14 cellular contexts compared by ENCODE assay signal in the genomic region with DNA sequence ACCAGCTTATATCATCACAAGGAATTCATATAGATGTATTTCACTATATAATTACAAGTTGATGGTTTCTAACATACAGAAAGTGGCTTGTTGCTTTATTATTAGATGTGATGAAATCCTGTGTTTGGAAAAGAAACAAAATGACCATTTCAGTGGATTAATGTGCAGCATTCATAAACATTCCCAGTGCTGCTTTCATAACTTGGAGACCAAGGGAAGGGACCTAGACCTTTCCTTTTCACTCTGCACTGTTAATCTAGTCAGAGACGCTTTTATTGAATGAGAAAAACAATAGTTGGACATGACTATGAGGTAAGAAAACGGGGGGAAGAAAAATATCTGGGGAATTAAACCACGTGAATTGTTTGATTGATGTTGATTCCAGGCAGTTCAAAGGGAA.
DNase-seq lines count a peak whose midpoint lies in the region; ATAC-seq and TF ChIP-seq lines count a peak whose summit lies in the region.
"Had no signal": no experiment of that assay in that cellular context is flagged by ENCODE, and none has a peak within 500 bp of the region (broad histone marks: within the 10 kb centered on the region; RNA-seq: fewer than 3 reads in every experiment).

No MANE protein-coding gene starts in this region.

- H3K4me1 ChIP-seq in BLaER1 treated with 17β-estradiol and CSF1 and Interleukin-3, amounts not matched to agents 10 nM and 100 nM = peaks cover 0 to 88% (median 11%) of the 10 kb centered on the region in 10 experiments; a peak in 14 of 20 replicates

- no peak overlapping the region for H3K4me3 ChIP-seq in BLaER1 treated with 17β-estradiol and CSF1 and Interleukin-3, amounts not matched to agents 10 nM and 100 nM
- H3K4me3 ChIP-seq in SK-N-MC = 0 out of 2 replicates have a peak overlapping the region, but pooled peaks have one; percentile 19
- H3K4me3 ChIP-seq: GM23248 had no signal

- ATAC-seq in GM18907 (IDR thresholded peaks at IDR 0.05; ENCODE audit: unreplicated experiment) = no peak
- no peak for ATAC-seq in HG03342 (IDR thresholded peaks at IDR 0.05; ENCODE audit: unreplicated experiment)
- ATAC-seq: HCT116 had no signal

- H3K4me3 Mint-ChIP-seq in nephron = no peak overlapping the region
- H3K4me3 Mint-ChIP-seq: CD4-positive, CD25-positive, alpha-beta regulatory T cell had no signal

- no peaks in the 10 kb centered on the region for H4K20me1 ChIP-seq in BLaER1 treated with 17β-estradiol and CSF1 and Interleukin-3, amounts not matched to agents 10 nM and 100 nM

- H3K4me2 ChIP-seq in BLaER1 treated with 17β-estradiol and CSF1 and Interleukin-3, amounts not matched to agents 10 nM and 100 nM = peak overlapping the region in 7 of 11 experiments; percentile 7 to 70 (median 49); a peak in 14 of 22 replicates

- no peaks in the 10 kb centered on the region for H3K9me3 ChIP-seq in BLaER1 treated with 17β-estradiol and CSF1 and Interleukin-3, amounts not matched to agents 10 nM and 100 nM (replicated peaks in 1 of 11)
- H3K9me3 ChIP-seq in SK-N-MC (ENCODE audit: low read depth, low read length) = no peaks in the 10 kb centered on the region

- H3K27ac Mint-ChIP-seq in nephron = peak overlapping the region; percentile 2 to 53 (median 12)
- H3K27ac Mint-ChIP-seq: CD4-positive, CD25-positive, alpha-beta regulatory T cell had no signal

- H3K27ac ChIP-seq in BLaER1 treated with 17β-estradiol and CSF1 and Interleukin-3, amounts not matched to agents 10 nM and 100 nM = peak overlapping the region in 5 of 11 experiments; percentile 41 to 90 (median 80); a peak in 9 of 22 replicates
- peak overlapping the region; percentile 65 for H3K27ac ChIP-seq in SK-N-MC
- H3K27ac ChIP-seq: 22Rv1, GM23248 had no signal

- TF ChIP-seq CTCF in nephron (IDR thresholded peaks at IDR 0.05; ENCODE audit: unreplicated experiment in 3 of 3) = no peak

- H3K27me3 Mint-ChIP-seq in nephron (ENCODE audit: low read depth) = no peaks in the 10 kb centered on the region

- H3K36me3 ChIP-seq in BLaER1 treated with 17β-estradiol and CSF1 and Interleukin-3, amounts not matched to agents 10 nM and 100 nM = peaks cover 0 to 85% (median 41%) of the 10 kb centered on the region in 11 experiments; a peak in 18 of 22 replicates
- H3K36me3 ChIP-seq in SK-N-MC (ENCODE audit: insufficient read depth, low read length) = peaks cover 18% of the 10 kb centered on the region

- H3K9ac ChIP-seq in BLaER1 treated with 17β-estradiol and CSF1 and Interleukin-3, amounts not matched to agents 10 nM and 100 nM = peak overlapping the region in 4 of 11 experiments; percentile 7 to 71 (median 57); a peak in 6 of 22 replicates
- H3K9ac ChIP-seq in SK-N-MC (ENCODE audit: insufficient read length) = no peak overlapping the region
- H3K9ac ChIP-seq: GM23248 had no signal

- H3K9me3 Mint-ChIP-seq in nephron = peaks cover 2% of the 10 kb centered on the region

- H3K36me3 Mint-ChIP-seq in nephron (ENCODE audit: low read depth) = no peaks in the 10 kb centered on the region
- H3K36me3 Mint-ChIP-seq: CD4-positive, CD25-positive, alpha-beta regulatory T cell had no signal

- DNase-seq in SK-N-MC (ENCODE audit: low read depth, low spot score) (no peak), iris pigment epithelial cell (ENCODE audit: low read depth) (peak; percentile 16), islet precursor cell (no peak)
- DNase-seq in effector CD8-positive, alpha-beta T cell (lab: John Stamatoyannopoulos, UW) = no peak
- DNase-seq: CD4-positive, CD25-positive, alpha-beta regulatory T cell; DMS53; GF-D8; GM23248 had no signal

- H3K4me1 Mint-ChIP-seq in nephron = peaks cover 26% of the 10 kb centered on the region
- H3K4me1 Mint-ChIP-seq: CD4-positive, CD25-positive, alpha-beta regulatory T cell had no signal

- H3K27me3 ChIP-seq in BLaER1 treated with 17β-estradiol and CSF1 and Interleukin-3, amounts not matched to agents 10 nM and 100 nM = no peaks in the 10 kb centered on the region
